Comparison of ENCODE assay signal across 18 cellular contexts in the genomic region with DNA sequence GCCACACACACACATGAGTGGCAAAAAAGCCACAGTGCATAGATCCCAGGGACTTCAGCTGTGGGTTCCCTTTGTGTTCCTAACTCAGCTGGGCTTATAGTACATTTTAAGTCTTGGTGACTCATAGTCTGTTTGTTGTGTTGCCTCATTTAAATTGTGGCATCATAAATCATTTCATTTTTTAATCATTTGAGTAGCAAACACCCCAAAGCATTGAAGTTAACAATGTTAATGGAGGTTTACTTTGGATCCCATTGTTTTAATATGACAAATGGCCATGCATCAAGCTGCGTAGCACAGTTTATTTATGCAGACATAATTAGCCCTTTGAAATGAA. TPM values are rescaled to one million over a fixed set of nuclear protein-coding genes. Genes with fewer than 3 reads are reported as not detected.
DNase-seq lines count a peak whose midpoint lies in the region; TF ChIP-seq lines count a peak whose summit lies in the region.
"Had no signal": no experiment of that assay in that cellular context is flagged by ENCODE, and none has a peak within 500 bp of the region (broad histone marks: within the 10 kb centered on the region; RNA-seq: fewer than 3 reads in every experiment).

No MANE protein-coding gene starts in this region.

- POLR2A ChIA-PET in HEK293T (lab: Yijun Ruan, JAX), result interaction anchor here (1.0 kb wide), 1 partner anchor 9 kb away, joined by 3 read pairs; no protein-coding TSS in a partner anchor

- no peak overlapping the region for H2BK120ac ChIP-seq in mesenchymal stem cell (ENCODE audit: low read depth, low read length)

- H3K4me1 ChIP-seq in mesenchymal stem cell (ENCODE audit: control insufficient read depth, insufficient read depth, low read depth, low read length), result no peaks in the 10 kb centered on the region
- no peaks in the 10 kb centered on the region for H3K4me1 ChIP-seq in effector memory CD4-positive, alpha-beta T cell (ENCODE audit: control insufficient read depth, insufficient read depth, low read length, poor library complexity, severe bottlenecking)
- H3K4me1 ChIP-seq: prostate gland had no signal

- no peak overlapping the region for H2BK15ac ChIP-seq in mesenchymal stem cell (ENCODE audit: low read depth, poor library complexity, severe bottlenecking)

- no peak overlapping the region for H2AK5ac ChIP-seq in mesenchymal stem cell (ENCODE audit: low read length, severe bottlenecking)

- H4K91ac ChIP-seq in mesenchymal stem cell (ENCODE audit: low read length), result no peak overlapping the region

- DNase-seq in AG08395 (ENCODE audit: low spot score), result peak; percentile 20
- DNase-seq in HEK293T (ENCODE audit: extremely low spot score), result no peak
- DNase-seq in amniotic epithelial cell (ENCODE audit: low read depth), result peak; percentile 75
- peak; percentile 67 for DNase-seq in mesenchymal stem cell
- no peak for DNase-seq in DMS153 (lab: John Stamatoyannopoulos, UW)
- DNase-seq in effector memory CD4-positive, alpha-beta T cell, result no peak
- no peak for DNase-seq in cerebellar cortex (ENCODE audit: low spot score)
- DNase-seq in NCI-H1930 (lab: John Stamatoyannopoulos, UW), result no peak
- DNase-seq: effector CD8-positive, alpha-beta T cell; GDM1; glutamatergic neuron; Karpas-422; kidney; NCI-H226; stimulated activated CD4-positive, alpha-beta T cell treated with anti-CD3 and anti-CD28 coated beads, Interleukin-2, amount 100 ng/mL, for 48 hours; upper lobe of right lung had no signal

- no peak overlapping the region for H3K4me2 ChIP-seq in mesenchymal stem cell (ENCODE audit: low read length, poor library complexity, severe bottlenecking)

- no peak overlapping the region for H4K8ac ChIP-seq in mesenchymal stem cell (ENCODE audit: low read length)

- peak overlapping the region in 1 of 2 experiments; percentile 2 for H3K4me3 ChIP-seq in mesenchymal stem cell (ENCODE audit: insufficient read depth in 1 of 2, low read depth in 1 of 2, low read length in 2 of 2)
- no peak overlapping the region for H3K4me3 ChIP-seq in effector memory CD4-positive, alpha-beta T cell (ENCODE audit: insufficient read depth, low read depth, low read length, poor library complexity, severe bottlenecking)
- H3K4me3 ChIP-seq: prostate gland, upper lobe of right lung had no signal

- H3K79me1 ChIP-seq in mesenchymal stem cell (replicated peaks; ENCODE audit: low read length, poor library complexity, severe bottlenecking), result no peaks in the 10 kb centered on the region

- CTCF ChIA-PET in HEK293T (lab: Yijun Ruan, JAX), result no interaction called here

- no peaks in the 10 kb centered on the region for H3K27me3 ChIP-seq in mesenchymal stem cell (ENCODE audit: control insufficient read depth in 1 of 2, insufficient read depth in 1 of 2, low read length in 2 of 2)
- H3K27me3 ChIP-seq in effector memory CD4-positive, alpha-beta T cell (replicated peaks; ENCODE audit: control insufficient read depth, insufficient read depth, low read length, poor library complexity, severe bottlenecking), result no peaks in the 10 kb centered on the region
- H3K27me3 ChIP-seq: upper lobe of right lung had no signal

- no peak overlapping the region for H3K9ac ChIP-seq in mesenchymal stem cell (ENCODE audit: low read length)

- H2BK5ac ChIP-seq in mesenchymal stem cell (ENCODE audit: low read depth, low read length, poor library complexity, severe bottlenecking), result no peak overlapping the region

- no peak overlapping the region for H3K4ac ChIP-seq in mesenchymal stem cell (ENCODE audit: low read depth in 1 of 2, low read length in 2 of 2)

- no peak overlapping the region for H3K14ac ChIP-seq in mesenchymal stem cell (ENCODE audit: low read length in 2 of 2)

- no peaks in the 10 kb centered on the region for H3K9me3 ChIP-seq in mesenchymal stem cell (ENCODE audit: control insufficient read depth, low read length)
- no peaks in the 10 kb centered on the region for H3K9me3 ChIP-seq in effector memory CD4-positive, alpha-beta T cell (ENCODE audit: control insufficient read depth, low read length)
- H3K9me3 ChIP-seq: prostate gland, upper lobe of right lung had no signal

- WGBS in mesenchymal stem cell, result no CpG with 5 or more reads among the region's 1 CpG

- no peak overlapping the region for H2BK12ac ChIP-seq in mesenchymal stem cell (ENCODE audit: low read length in 2 of 2)

- no peak overlapping the region for H3K18ac ChIP-seq in mesenchymal stem cell (ENCODE audit: low read depth in 1 of 2, low read length in 2 of 2)

- no peaks in the 10 kb centered on the region for H3K36me3 ChIP-seq in mesenchymal stem cell (ENCODE audit: control insufficient read depth in 1 of 2, insufficient read depth in 2 of 2, low read depth in 1 of 2, low read length in 2 of 2)
- H3K36me3 ChIP-seq in effector memory CD4-positive, alpha-beta T cell (ENCODE audit: control insufficient read depth, insufficient read depth, low read length), result no peaks in the 10 kb centered on the region
- H3K36me3 ChIP-seq: prostate gland, upper lobe of right lung had no signal

- no peak overlapping the region for H3K23ac ChIP-seq in mesenchymal stem cell (ENCODE audit: low read length in 2 of 2)

- H3K27ac ChIP-seq in mesenchymal stem cell (ENCODE audit: low read length, poor library complexity, severe bottlenecking), result no peak overlapping the region
- H3K27ac ChIP-seq in effector memory CD4-positive, alpha-beta T cell (ENCODE audit: insufficient read depth, low read length, poor library complexity, severe bottlenecking), result no peak overlapping the region
- H3K27ac ChIP-seq: C4-2B, prostate gland, upper lobe of right lung had no signal

- H2AFZ ChIP-seq in mesenchymal stem cell (ENCODE audit: low read depth, low read length), result no peak overlapping the region

TF ChIP-seq in HEK293T, 16 proteins besides CTCF, POLR2A, EP300 and RAD21:
- TF ChIP-seq SUZ12 (IDR thresholded peaks at IDR 0.05) (no peak), CTBP1 (IDR thresholded peaks at IDR 0.05; ENCODE audit: borderline replicate concordance) (peak; percentile 68; the same call in 1 of the 2 replicates), ZNF384 (IDR thresholded peaks at IDR 0.05) (no peak), HDGF (IDR thresholded peaks at IDR 0.05; ENCODE audit: borderline replicate concordance) (no peak), TARDBP (IDR thresholded peaks at IDR 0.05) (no peak), FOXA1 (IDR thresholded peaks at IDR 0.05) (no peak), BHLHE40 (IDR thresholded peaks at IDR 0.05; ENCODE audit: borderline replicate concordance) (no peak)
- TF ChIP-seq, protein P1, sequence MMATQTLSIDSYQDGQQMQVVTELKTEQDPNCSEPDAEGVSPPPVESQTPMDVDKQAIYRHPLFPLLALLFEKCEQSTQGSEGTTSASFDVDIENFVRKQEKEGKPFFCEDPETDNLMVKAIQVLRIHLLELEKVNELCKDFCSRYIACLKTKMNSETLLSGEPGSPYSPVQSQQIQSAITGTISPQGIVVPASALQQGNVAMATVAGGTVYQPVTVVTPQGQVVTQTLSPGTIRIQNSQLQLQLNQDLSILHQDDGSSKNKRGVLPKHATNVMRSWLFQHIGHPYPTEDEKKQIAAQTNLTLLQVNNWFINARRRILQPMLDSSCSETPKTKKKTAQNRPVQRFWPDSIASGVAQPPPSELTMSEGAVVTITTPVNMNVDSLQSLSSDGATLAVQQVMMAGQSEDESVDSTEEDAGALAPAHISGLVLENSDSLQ (IDR thresholded peaks at IDR 0.05), result peak; percentile 88
TF ChIP-seq in HEK293T: peak in this region for 2.

RNA-seq across cellular contexts. Expression of a gene that starts 36.1 kb away (rescaled TPM):
- polyA plus RNA-seq in mesenchymal stem cell (2013, experiment 1 of 2), result 0.21 TPM
- polyA plus RNA-seq in mesenchymal stem cell (2013, experiment 2 of 2), result 0.15 TPM

Comparison
In these comparisons a context has a peak if more than half of its experiments do, and no peak if none do; other contexts are left out.
1. DNase-seq: peak in AG08395 (single experiment), amniotic epithelial cell (single experiment) and mesenchymal stem cell (single experiment); none in HEK293T (single experiment), DMS153 (single experiment), effector memory CD4-positive, alpha-beta T cell (0 of 3), cerebellar cortex (single experiment) and NCI-H1930 (0 of 2).